27 cellular contexts compared by ENCODE assay signal in genomic region chr12:129676411-129676810, GRCh38.
"Had no signal": no experiment of that assay in that cellular context is flagged by ENCODE, and none has a peak within 500 bp of the region (broad histone marks: within the 10 kb centered on the region; RNA-seq: fewer than 3 reads in every experiment).

No MANE protein-coding gene starts in this region.

- DNase-seq: activated CD4-positive, alpha-beta T cell treated with anti-CD3 and anti-CD28 coated beads, Interleukin-2, amount 50 U/mL, for 1 hour; activated CD8-positive, alpha-beta T cell treated with anti-CD3 and anti-CD28 coated beads for 36 hours; activated gamma-delta T cell treated with Interleukin-2 at 50 U/mL for 16 hours; activated naive CD4-positive, alpha-beta T cell treated with anti-CD3 and anti-CD28 coated beads, Interleukin-2, amount 50 U/mL, for 16 hours; activated T-cell treated with anti-CD3 and anti-CD28 coated beads, Interleukin-2, amount 50 U/mL, for 4 hours; amniotic stem cell; central memory CD4-positive, alpha-beta T cell; endodermal cell; foreskin fibroblast; left cardiac atrium; naive thymus-derived CD8-positive, alpha-beta T cell; retina; stimulated activated CD4-positive, alpha-beta T cell treated with anti-CD3 and anti-CD28 coated beads, Interleukin-12 subunit alpha, Interleukin-12 subunit beta, amount 100 ng/mL, for 4 hours; stimulated activated CD4-positive, alpha-beta T cell treated with anti-CD3 and anti-CD28 coated beads, Interleukin-4, amount 100 ng/mL, for 1 hour; stimulated activated naive CD8-positive, alpha-beta T cell treated with anti-CD3 and anti-CD28 coated beads, Interleukin-15, Interleukin-2, amounts not matched to agents 100 U/mL and 50 U/mL, for 24 hours; T-helper 17 cell; T1000; thyroid gland; upper lobe of left lung; WERI-Rb-1 had no signal

- H3K36me3 ChIP-seq: thyroid gland, upper lobe of left lung, vagina, WERI-Rb-1 had no signal

- FAIRE-seq: keratinocyte had no signal

- H3K27ac ChIP-seq: skin epidermis, thyroid gland, upper lobe of left lung, vagina, WERI-Rb-1 had no signal

- H3K4me3 ChIP-seq: skin epidermis, thyroid gland, upper lobe of left lung, vagina had no signal

- H3K27me3 ChIP-seq: thyroid gland, upper lobe of left lung, vagina had no signal

- H3K9me3 ChIP-seq: thyroid gland, vagina had no signal

- H3K4me1 ChIP-seq: thyroid gland, upper lobe of left lung, vagina had no signal

- ATAC-seq: activated CD4-positive, CD25-positive, alpha-beta regulatory T cell treated with anti-CD3 and anti-CD28 coated beads, Interleukin-2, amount 50 U/mL, for 24 hours; activated CD8-positive, alpha-beta T cell treated with anti-CD3 and anti-CD28 coated beads for 36 hours; activated T-cell treated with anti-CD3 and anti-CD28 coated beads, Interleukin-2, amount 50 U/mL, for 4 hours; activated T-helper 17 cell treated with anti-CD3 and anti-CD28 coated beads, Interleukin-2, amount 50 U/mL, for 72 hours; esophagus mucosa; left cardiac atrium; naive thymus-derived CD8-positive, alpha-beta T cell; sciatic nerve; stimulated activated naive CD8-positive, alpha-beta T cell treated with anti-CD3 and anti-CD28 coated beads, Interleukin-15, Interleukin-2, amounts not matched to agents 100 U/mL and 50 U/mL, for 24 hours; T-helper 17 cell had no signal
